In genomic region chr16:17529982-17530760, GRCh38 we compare ENCODE assay signal across 10 cellular contexts. TPM values are rescaled to one million over a fixed set of nuclear protein-coding genes. Genes with fewer than 3 reads are reported as not detected.
DNase-seq lines count a peak whose midpoint lies in the region; ATAC-seq, FAIRE-seq and TF ChIP-seq lines count a peak whose summit lies in the region.
"Had no signal": no experiment of that assay in that cellular context is flagged by ENCODE, and none has a peak within 500 bp of the region (broad histone marks: within the 10 kb centered on the region; RNA-seq: fewer than 3 reads in every experiment).

No MANE protein-coding gene starts in this region.

- peak overlapping the region; percentile 80 for H3K27ac Mint-ChIP-seq in CD4-positive, alpha-beta T cell
- peak overlapping the region; percentile 69 to 82 for H3K27ac Mint-ChIP-seq in activated naive CD4-positive, alpha-beta T cell treated with anti-CD3 and anti-CD28 coated beads, Interleukin-2, amount 50 U/mL, for 72 hours
- no peak overlapping the region for H3K27ac Mint-ChIP-seq in nephron progenitor cell

- CTCF ChIA-PET in CD4-positive, alpha-beta T cell (lab: Charles Lee) = no interaction called here

- no peaks in the 10 kb centered on the region for H3K9me3 ChIP-seq in CD4-positive, alpha-beta T cell (ENCODE audit: control insufficient read depth, low read length)
- no peaks in the 10 kb centered on the region for H3K9me3 ChIP-seq in pancreas

- H3K4me3 ChIP-seq in pancreas = no peak overlapping the region
- H3K4me3 ChIP-seq: BLaER1 had no signal

- H3K4me1 Mint-ChIP-seq in CD4-positive, alpha-beta T cell (ENCODE audit: low read depth) = peaks cover 17% of the 10 kb centered on the region
- no peaks in the 10 kb centered on the region for H3K4me1 Mint-ChIP-seq in nephron progenitor cell

- intact Hi-C loops in CD4-positive, alpha-beta T cell (cut with DNase I, micrococcal nuclease) = loop anchor here in 1 of 2 experiments (10.0 kb wide), 1 partner anchor 45 kb away; no protein-coding TSS in a partner anchor
- intact Hi-C loops in pancreas (cut with DNase I) = no loop called here

- H3K36me3 ChIP-seq in pancreas = no peaks in the 10 kb centered on the region
- H3K36me3 ChIP-seq: BLaER1 had no signal

- H3K4me1 ChIP-seq in pancreas = no peaks in the 10 kb centered on the region

- POLR2A ChIA-PET in CD4-positive, alpha-beta T cell (lab: Charles Lee) = no interaction called here

- peak in 7 of 10 experiments; percentile 6 to 36 (median 15) for DNase-seq in CD4-positive, alpha-beta T cell
- DNase-seq in activated naive CD4-positive, alpha-beta T cell treated with anti-CD3 and anti-CD28 coated beads, Interleukin-2, amount 50 U/mL, for 72 hours (ENCODE audit: low spot score in 2 of 2) = peak in 1 of 2 donors; percentile 13
- no peak for DNase-seq in COR-L47 (lab: John Stamatoyannopoulos, UW)
- no peak for DNase-seq in nephron progenitor cell
- DNase-seq in pancreas = no peak
- no peak for DNase-seq in NCI-H2107 (lab: John Stamatoyannopoulos, UW)
- DNase-seq: IMR-90 had no signal

- no peaks in the 10 kb centered on the region for H3K27me3 ChIP-seq in CD4-positive, alpha-beta T cell (ENCODE audit: control insufficient read depth, insufficient read depth, low read length)
- no peaks in the 10 kb centered on the region for H3K27me3 ChIP-seq in pancreas
- H3K27me3 ChIP-seq: BLaER1 had no signal

- peak overlapping the region; percentile 30 for H3K27ac ChIP-seq in CD4-positive, alpha-beta T cell (ENCODE audit: low read depth, low read length)
- no peak overlapping the region for H3K27ac ChIP-seq in pancreas
- H3K27ac ChIP-seq: BLaER1 had no signal

- no peak for TF ChIP-seq CTCF in CD4-positive, alpha-beta T cell (IDR thresholded peaks at IDR 0.05)
- TF ChIP-seq CTCF in nephron progenitor cell (IDR thresholded peaks at IDR 0.05) = no peak
- TF ChIP-seq CTCF in pancreas (IDR thresholded peaks at IDR 0.05) = no peak

- ATAC-seq in CD4-positive, alpha-beta T cell (ENCODE audit: poor library complexity) = peak; percentile 90
- ATAC-seq in GM21367 (IDR thresholded peaks at IDR 0.05; ENCODE audit: unreplicated experiment) (peak; percentile 66), HG03521 (IDR thresholded peaks at IDR 0.05; ENCODE audit: unreplicated experiment) (peak; percentile 69), pancreas (no peak)
- ATAC-seq in activated naive CD4-positive, alpha-beta T cell treated with anti-CD3 and anti-CD28 coated beads, Interleukin-2, amount 50 U/mL, for 72 hours = peak; percentile 91

- H3K36me3 Mint-ChIP-seq in CD4-positive, alpha-beta T cell (ENCODE audit: low read depth) = no peaks in the 10 kb centered on the region
- H3K36me3 Mint-ChIP-seq in activated naive CD4-positive, alpha-beta T cell treated with anti-CD3 and anti-CD28 coated beads, Interleukin-2, amount 50 U/mL, for 72 hours = no peaks in the 10 kb centered on the region
- H3K36me3 Mint-ChIP-seq in nephron progenitor cell (ENCODE audit: low read depth) = no peaks in the 10 kb centered on the region

- H3K9me3 Mint-ChIP-seq in CD4-positive, alpha-beta T cell = no peaks in the 10 kb centered on the region
- H3K9me3 Mint-ChIP-seq in activated naive CD4-positive, alpha-beta T cell treated with anti-CD3 and anti-CD28 coated beads, Interleukin-2, amount 50 U/mL, for 72 hours = no peaks in the 10 kb centered on the region
- H3K9me3 Mint-ChIP-seq in nephron progenitor cell = peaks cover 20% of the 10 kb centered on the region

- no peaks in the 10 kb centered on the region for H3K27me3 Mint-ChIP-seq in CD4-positive, alpha-beta T cell
- peaks cover 16% of the 10 kb centered on the region for H3K27me3 Mint-ChIP-seq in nephron progenitor cell (ENCODE audit: low read depth, poor library complexity)

- WGBS in pancreas, 2 donors = 67 to 76% methylated on average over 6 of the region's 6 CpGs

- H3K4me3 Mint-ChIP-seq in CD4-positive, alpha-beta T cell = peak overlapping the region; percentile 82
- no peak overlapping the region for H3K4me3 Mint-ChIP-seq in nephron progenitor cell

- FAIRE-seq in pancreas (lab: Jason Lieb, UNC) = no peak

RNA-seq across cellular contexts. Expression of gene XYLT1, which starts 59.4 kb away (rescaled TPM):
- total RNA-seq in CD4-positive, alpha-beta T cell = 10 to 100 TPM; 26.0 to 27.1 TPM
- 10 to 100 TPM in 1 of 2 donors, 1 to 10 TPM in 1; 4.6 to 12.9 TPM for total RNA-seq in activated naive CD4-positive, alpha-beta T cell treated with anti-CD3 and anti-CD28 coated beads, Interleukin-2, amount 50 U/mL, for 72 hours
- 1 to 10 TPM; 4.0 to 8.2 (median 4.9) TPM for total RNA-seq in pancreas
- polyA plus RNA-seq in pancreas = 1 to 10 TPM; 1.6 to 1.8 TPM

Comparison
In these comparisons a context has a peak if more than half of its experiments do, and no peak if none do; other contexts are left out.
1. ATAC-seq: peak in CD4-positive, alpha-beta T cell (single experiment), GM21367 (single experiment), HG03521 (single experiment) and activated naive CD4-positive, alpha-beta T cell treated with anti-CD3 and anti-CD28 coated beads, Interleukin-2, amount 50 U/mL, for 72 hours (2 of 2); none in pancreas (0 of 4).
2. DNase-seq: peak in CD4-positive, alpha-beta T cell (7 of 10); none in COR-L47 (single experiment), nephron progenitor cell (single experiment), pancreas (0 of 6) and NCI-H2107 (single experiment).